8 cellular contexts compared by ENCODE assay signal in the genomic region with DNA sequence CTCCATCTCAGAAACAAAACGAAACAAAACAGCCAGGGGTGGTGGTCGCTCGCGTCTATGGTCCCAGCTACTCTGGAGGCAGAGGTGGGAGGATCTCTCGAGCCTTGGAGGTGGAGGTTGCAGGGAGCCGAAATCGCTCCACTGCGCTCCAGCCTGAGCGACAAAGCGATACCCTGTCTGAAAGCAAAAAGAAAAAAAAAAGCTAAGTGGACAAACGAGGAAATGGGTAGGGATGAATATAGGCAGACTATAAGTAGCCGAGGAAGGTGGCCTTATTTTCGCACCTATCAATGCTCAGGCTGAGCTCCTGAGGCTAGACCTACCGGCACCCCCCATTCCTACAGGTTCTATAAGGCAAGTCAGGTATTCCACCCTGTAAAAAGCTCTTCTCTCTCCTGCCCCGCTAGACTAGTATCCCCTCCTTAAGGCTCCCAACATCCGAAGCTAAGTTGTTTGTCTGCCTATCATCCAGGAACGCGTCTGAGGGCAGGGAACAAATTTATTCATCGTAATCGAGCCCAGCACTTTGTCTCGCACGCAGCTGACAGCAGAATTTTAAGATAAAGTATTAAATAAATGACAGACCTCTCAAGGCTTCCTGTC.
DNase-seq lines count a peak whose midpoint lies in the region; ATAC-seq and TF ChIP-seq lines count a peak whose summit lies in the region.

No MANE protein-coding gene starts in this region.

- H3K4me1 ChIP-seq in DOHH2 (ENCODE audit: control insufficient read depth, low read length) (peaks cover 29% of the 10 kb centered on the region), muscle layer of duodenum (ENCODE audit: control insufficient read depth in 1 of 2, insufficient read depth in 2 of 2, low read length in 2 of 2) (peaks cover 7 to 10% of the 10 kb centered on the region in 2 donors)
- H3K4me1 ChIP-seq in effector memory CD4-positive, alpha-beta T cell (ENCODE audit: control insufficient read depth, insufficient read depth, low read length, poor library complexity, severe bottlenecking), result peaks cover 11% of the 10 kb centered on the region

- H4K20me1 ChIP-seq in DOHH2 (ENCODE audit: control insufficient read depth, insufficient read depth, low read depth, low read length), result no peaks in the 10 kb centered on the region

- H3K27me3 ChIP-seq in DOHH2 (ENCODE audit: control insufficient read depth, low read length), result no peaks in the 10 kb centered on the region
- no peaks in the 10 kb centered on the region for H3K27me3 ChIP-seq in effector memory CD4-positive, alpha-beta T cell (replicated peaks; ENCODE audit: control insufficient read depth, insufficient read depth, low read length, poor library complexity, severe bottlenecking)
- no peaks in the 10 kb centered on the region for H3K27me3 ChIP-seq in muscle layer of duodenum (ENCODE audit: low read depth, low read length)

- peak overlapping the region; percentile 88 for H3K4me3 ChIP-seq in DOHH2 (ENCODE audit: low read length)
- peak overlapping the region; percentile 71 for H3K4me3 ChIP-seq in effector memory CD4-positive, alpha-beta T cell (ENCODE audit: insufficient read depth, low read depth, low read length, poor library complexity, severe bottlenecking)
- H3K4me3 ChIP-seq in muscle layer of duodenum (ENCODE audit: low read depth in 1 of 2, low read length in 2 of 2), result peak overlapping the region; percentile 92 to 97

- H3K27ac ChIP-seq in DOHH2 (ENCODE audit: low read depth, low read length) (peak overlapping the region; percentile 82), muscle layer of duodenum (ENCODE audit: low read length) (peak overlapping the region; percentile 90)
- H3K27ac ChIP-seq in effector memory CD4-positive, alpha-beta T cell (ENCODE audit: insufficient read depth, low read length, poor library complexity, severe bottlenecking), result peak overlapping the region; percentile 74

- H3K9me2 ChIP-seq in DOHH2 (replicated peaks; ENCODE audit: control insufficient read depth, low read length), result no peaks in the 10 kb centered on the region

- no peak for TF ChIP-seq CTCF in DOHH2 (IDR thresholded peaks at IDR 0.05; ENCODE audit: low read depth, low read length, poor library complexity, severe bottlenecking)

- ATAC-seq in GM21360 (IDR thresholded peaks at IDR 0.05; ENCODE audit: unreplicated experiment) (peak; percentile 24), HG03520 (IDR thresholded peaks at IDR 0.05; ENCODE audit: unreplicated experiment) (peak; percentile 27), SK-N-SH treated with all-trans-retinoic acid at 6 μM for 48 hours (peak; percentile 57)

- H3K79me2 ChIP-seq in DOHH2 (ENCODE audit: control insufficient read depth, low read length), result peaks cover 38% of the 10 kb centered on the region

- peaks cover 39% of the 10 kb centered on the region for H3K36me3 ChIP-seq in DOHH2 (ENCODE audit: control insufficient read depth, low read length)
- peaks cover 3% of the 10 kb centered on the region for H3K36me3 ChIP-seq in effector memory CD4-positive, alpha-beta T cell (ENCODE audit: control insufficient read depth, insufficient read depth, low read length)
- no peaks in the 10 kb centered on the region for H3K36me3 ChIP-seq in muscle layer of duodenum (ENCODE audit: control insufficient read depth in 1 of 2, insufficient read depth in 2 of 2, low read length in 2 of 2)

- H3K9me3 ChIP-seq in DOHH2 (ENCODE audit: control insufficient read depth, insufficient read depth, low read length) (no peaks in the 10 kb centered on the region), muscle layer of duodenum (ENCODE audit: control insufficient read depth in 1 of 2, low read length in 2 of 2) (no peaks in the 10 kb centered on the region)
- H3K9me3 ChIP-seq in effector memory CD4-positive, alpha-beta T cell (ENCODE audit: control insufficient read depth, low read length), result no peaks in the 10 kb centered on the region

- peak overlapping the region; percentile 94 for H3K4me2 ChIP-seq in DOHH2 (ENCODE audit: low read length)

- peak in 1 of 3 donors; percentile 1 for DNase-seq in effector memory CD4-positive, alpha-beta T cell
- DNase-seq in NCI-H446 (lab: John Stamatoyannopoulos, UW), result no peak
- no peak for DNase-seq in EL

- H3F3A ChIP-seq in DOHH2 (ENCODE audit: control insufficient read depth, insufficient read depth), result peaks cover 6% of the 10 kb centered on the region

TF ChIP-seq in SK-N-SH treated with all-trans-retinoic acid at 6 μM for 48 hours, 23 proteins besides CTCF, POLR2A, EP300 and RAD21 (continues in another document):
- TF ChIP-seq ZFP30 (CRISPR knock-in tag; IDR thresholded peaks at IDR 0.05) (no peak), GLIS3 (CRISPR knock-in tag; IDR thresholded peaks at IDR 0.05) (no peak), ARNTL (CRISPR knock-in tag; IDR thresholded peaks at IDR 0.05; ENCODE audit: borderline replicate concordance, low read depth) (no peak), CSDC2 (CRISPR knock-in tag; IDR thresholded peaks at IDR 0.05) (no peak), TCF4 (CRISPR knock-in tag; IDR thresholded peaks at IDR 0.05; ENCODE audit: borderline replicate concordance) (no peak), ZNF8 (CRISPR knock-in tag; IDR thresholded peaks at IDR 0.05) (no peak), TOX (CRISPR knock-in tag; IDR thresholded peaks at IDR 0.05; ENCODE audit: borderline replicate concordance) (no peak), RARB (CRISPR knock-in tag; IDR thresholded peaks at IDR 0.05) (no peak), ISL1 (CRISPR knock-in tag; IDR thresholded peaks at IDR 0.05) (no peak), PPARA (CRISPR knock-in tag; IDR thresholded peaks at IDR 0.05; ENCODE audit: borderline replicate concordance) (no peak)
- TF ChIP-seq, protein P1, sequence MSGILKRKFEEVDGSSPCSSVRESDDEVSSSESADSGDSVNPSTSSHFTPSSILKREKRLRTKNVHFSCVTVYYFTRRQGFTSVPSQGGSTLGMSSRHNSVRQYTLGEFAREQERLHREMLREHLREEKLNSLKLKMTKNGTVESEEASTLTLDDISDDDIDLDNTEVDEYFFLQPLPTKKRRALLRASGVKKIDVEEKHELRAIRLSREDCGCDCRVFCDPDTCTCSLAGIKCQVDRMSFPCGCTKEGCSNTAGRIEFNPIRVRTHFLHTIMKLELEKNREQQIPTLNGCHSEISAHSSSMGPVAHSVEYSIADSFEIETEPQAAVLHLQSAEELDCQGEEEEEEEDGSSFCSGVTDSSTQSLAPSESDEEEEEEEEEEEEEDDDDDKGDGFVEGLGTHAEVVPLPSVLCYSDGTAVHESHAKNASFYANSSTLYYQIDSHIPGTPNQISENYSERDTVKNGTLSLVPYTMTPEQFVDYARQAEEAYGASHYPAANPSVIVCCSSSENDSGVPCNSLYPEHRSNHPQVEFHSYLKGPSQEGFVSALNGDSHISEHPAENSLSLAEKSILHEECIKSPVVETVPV (CRISPR knock-in tag; IDR thresholded peaks at IDR 0.05), result no peak
- TF ChIP-seq, protein P2, sequence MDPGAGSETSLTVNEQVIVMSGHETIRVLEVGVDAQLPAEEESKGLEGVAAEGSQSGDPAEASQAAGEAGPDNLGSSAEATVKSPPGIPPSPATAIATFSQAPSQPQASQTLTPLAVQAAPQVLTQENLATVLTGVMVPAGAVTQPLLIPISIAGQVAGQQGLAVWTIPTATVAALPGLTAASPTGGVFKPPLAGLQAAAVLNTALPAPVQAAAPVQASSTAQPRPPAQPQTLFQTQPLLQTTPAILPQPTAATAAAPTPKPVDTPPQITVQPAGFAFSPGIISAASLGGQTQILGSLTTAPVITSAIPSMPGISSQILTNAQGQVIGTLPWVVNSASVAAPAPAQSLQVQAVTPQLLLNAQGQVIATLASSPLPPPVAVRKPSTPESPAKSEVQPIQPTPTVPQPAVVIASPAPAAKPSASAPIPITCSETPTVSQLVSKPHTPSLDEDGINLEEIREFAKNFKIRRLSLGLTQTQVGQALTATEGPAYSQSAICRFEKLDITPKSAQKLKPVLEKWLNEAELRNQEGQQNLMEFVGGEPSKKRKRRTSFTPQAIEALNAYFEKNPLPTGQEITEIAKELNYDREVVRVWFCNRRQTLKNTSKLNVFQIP (CRISPR knock-in tag; IDR thresholded peaks at IDR 0.05; ENCODE audit: borderline replicate concordance, low read depth), result no peak
- TF ChIP-seq, protein P3, sequence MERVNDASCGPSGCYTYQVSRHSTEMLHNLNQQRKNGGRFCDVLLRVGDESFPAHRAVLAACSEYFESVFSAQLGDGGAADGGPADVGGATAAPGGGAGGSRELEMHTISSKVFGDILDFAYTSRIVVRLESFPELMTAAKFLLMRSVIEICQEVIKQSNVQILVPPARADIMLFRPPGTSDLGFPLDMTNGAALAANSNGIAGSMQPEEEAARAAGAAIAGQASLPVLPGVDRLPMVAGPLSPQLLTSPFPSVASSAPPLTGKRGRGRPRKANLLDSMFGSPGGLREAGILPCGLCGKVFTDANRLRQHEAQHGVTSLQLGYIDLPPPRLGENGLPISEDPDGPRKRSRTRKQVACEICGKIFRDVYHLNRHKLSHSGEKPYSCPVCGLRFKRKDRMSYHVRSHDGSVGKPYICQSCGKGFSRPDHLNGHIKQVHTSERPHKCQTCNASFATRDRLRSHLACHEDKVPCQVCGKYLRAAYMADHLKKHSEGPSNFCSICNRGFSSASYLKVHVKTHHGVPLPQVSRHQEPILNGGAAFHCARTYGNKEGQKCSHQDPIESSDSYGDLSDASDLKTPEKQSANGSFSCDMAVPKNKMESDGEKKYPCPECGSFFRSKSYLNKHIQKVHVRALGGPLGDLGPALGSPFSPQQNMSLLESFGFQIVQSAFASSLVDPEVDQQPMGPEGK (CRISPR knock-in tag; IDR thresholded peaks at IDR 0.05; ENCODE audit: borderline replicate concordance), result no peak
